24 cellular contexts compared by ENCODE assay signal in genomic region chr16:83409347-83409746, GRCh38.
"Had no signal": no experiment of that assay in that cellular context is flagged by ENCODE, and none has a peak within 500 bp of the region (broad histone marks: within the 10 kb centered on the region; RNA-seq: fewer than 3 reads in every experiment).

No MANE protein-coding gene starts in this region.

- H3K9me3 ChIP-seq: esophagus squamous epithelium, neutrophil, psoas muscle, spleen, tibial artery, upper lobe of left lung, uterus had no signal

- H3K27me3 Mint-ChIP-seq: stimulated activated naive CD8-positive, alpha-beta T cell treated with anti-CD3 and anti-CD28 coated beads, Interleukin-15, Interleukin-2, amounts not matched to agents 100 ng/mL and 50 ng/mL, for 24 hours had no signal

- ATAC-seq: left colon; left ventricle myocardium superior; naive thymus-derived CD4-positive, alpha-beta T cell; psoas muscle; sciatic nerve; stimulated activated memory B cell treated with anti-CD40 and anti-IgM and Interleukin-4, amounts not matched to agents 10 μg/mL and 1 μg/mL and 100 μg/mL, for 72 hours had no signal

- H3K36me3 Mint-ChIP-seq: immature natural killer cell; stimulated activated memory B cell treated with anti-CD40 and anti-IgM and Interleukin-4, amounts not matched to agents 10 μg/mL and 1 μg/mL and 100 μg/mL, for 72 hours had no signal

- H3K4me1 Mint-ChIP-seq: immature natural killer cell; naive thymus-derived CD4-positive, alpha-beta T cell; stimulated activated memory B cell treated with anti-CD40 and anti-IgM and Interleukin-4, amounts not matched to agents 10 μg/mL and 1 μg/mL and 100 μg/mL, for 72 hours had no signal

- H3K4me1 ChIP-seq: esophagus squamous epithelium, psoas muscle, spleen, tibial artery, upper lobe of left lung, uterus had no signal

- H3K27ac ChIP-seq: dorsolateral prefrontal cortex, esophagus squamous epithelium, neutrophil, psoas muscle, spleen, tibial artery, upper lobe of left lung, uterus had no signal

- H3K27me3 ChIP-seq: esophagus squamous epithelium, neutrophil, tibial artery, upper lobe of left lung, uterus had no signal

- H3K27ac Mint-ChIP-seq: naive thymus-derived CD4-positive, alpha-beta T cell; nephron progenitor cell; stimulated activated memory B cell treated with anti-CD40 and anti-IgM and Interleukin-4, amounts not matched to agents 10 μg/mL and 1 μg/mL and 100 μg/mL, for 72 hours; stimulated activated naive CD8-positive, alpha-beta T cell treated with anti-CD3 and anti-CD28 coated beads, Interleukin-15, Interleukin-2, amounts not matched to agents 100 ng/mL and 50 ng/mL, for 24 hours had no signal

- DNase-seq: cortex of kidney; dorsolateral prefrontal cortex; effector CD8-positive, alpha-beta T cell; esophagus squamous epithelium; foreskin fibroblast; immature natural killer cell; left colon; left ventricle myocardium superior; naive thymus-derived CD4-positive, alpha-beta T cell; nephron progenitor cell; psoas muscle; retina; spleen; stimulated activated CD4-positive, alpha-beta T cell treated with anti-CD3 and anti-CD28 coated beads, Interleukin-15, amount 100 ng/mL, for 24 hours; stimulated activated CD4-positive, alpha-beta T cell treated with anti-CD3 and anti-CD28 coated beads, Interleukin-1b, Interleukin-23, amount 100 ng/mL, for 48 hours; stimulated activated CD4-positive, alpha-beta T cell treated with anti-CD3 and anti-CD28 coated beads, Interleukin-4, amount 100 ng/mL, for 24 hours; tibial artery; upper lobe of left lung; uterus had no signal

- H3K36me3 ChIP-seq: esophagus squamous epithelium, neutrophil, spleen, tibial artery, upper lobe of left lung, uterus had no signal

- H3K4me3 Mint-ChIP-seq: immature natural killer cell; naive thymus-derived CD4-positive, alpha-beta T cell; nephron progenitor cell; stimulated activated memory B cell treated with anti-CD40 and anti-IgM and Interleukin-4, amounts not matched to agents 10 μg/mL and 1 μg/mL and 100 μg/mL, for 72 hours; stimulated activated naive CD8-positive, alpha-beta T cell treated with anti-CD3 and anti-CD28 coated beads, Interleukin-15, Interleukin-2, amounts not matched to agents 100 ng/mL and 50 ng/mL, for 24 hours had no signal

- H3K4me3 ChIP-seq: dorsolateral prefrontal cortex, esophagus squamous epithelium, lung, psoas muscle, spleen, tibial artery, upper lobe of left lung, uterus had no signal

- H3K9me3 Mint-ChIP-seq: immature natural killer cell; nephron progenitor cell; stimulated activated memory B cell treated with anti-CD40 and anti-IgM and Interleukin-4, amounts not matched to agents 10 μg/mL and 1 μg/mL and 100 μg/mL, for 72 hours had no signal
